Comparison of ENCODE assay signal across 34 cellular contexts in the genomic region with DNA sequence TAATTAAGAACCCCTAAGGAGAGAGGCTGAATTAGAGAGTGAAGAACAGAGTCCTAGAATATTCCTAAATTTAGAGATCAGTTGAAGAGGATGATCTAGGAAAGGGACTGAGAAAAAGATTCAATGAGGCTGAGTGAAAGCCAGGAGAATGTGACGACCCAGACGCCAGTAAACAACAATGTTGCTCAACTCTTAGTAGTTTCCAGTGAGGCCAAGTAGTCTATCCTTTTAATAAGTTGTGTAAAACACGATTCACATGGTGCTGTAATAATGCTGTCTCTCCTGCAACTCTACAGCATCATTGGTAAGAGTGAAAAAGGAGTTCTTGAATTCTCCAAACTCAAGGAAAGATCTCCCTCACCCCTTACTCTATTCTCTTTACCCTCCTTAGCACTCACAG.
"Had no signal": no experiment of that assay in that cellular context is flagged by ENCODE, and none has a peak within 500 bp of the region (broad histone marks: within the 10 kb centered on the region; RNA-seq: fewer than 3 reads in every experiment).

No MANE protein-coding gene starts in this region.

- H3K4me1 Mint-ChIP-seq: activated naive CD8-positive, alpha-beta T cell treated with anti-CD3 and anti-CD28 coated beads, Interleukin-2, amount 50 U/mL, for 24 hours had no signal

- ATAC-seq: activated CD8-positive, alpha-beta T cell treated with anti-CD3 and anti-CD28 coated beads, Interleukin-2, amount 10 ng/mL, durations not matched to agents 7 days and 5 days; activated naive CD8-positive, alpha-beta T cell treated with anti-CD3 and anti-CD28 coated beads, Interleukin-2, amount 50 U/mL, for 24 hours; activated T-cell treated with anti-CD3 and anti-CD28 coated beads, Interleukin-2, amount 50 U/mL, for 4 hours had no signal

- H3K27ac Mint-ChIP-seq: activated CD4-positive, alpha-beta T cell treated with anti-CD3 and anti-CD28 coated beads, Interleukin-2, amount 10 ng/mL, durations not matched to agents 7 days and 5 days; activated CD8-positive, alpha-beta T cell treated with anti-CD3 and anti-CD28 coated beads, Interleukin-2, amount 10 ng/mL, durations not matched to agents 7 days and 5 days; activated naive CD4-positive, alpha-beta T cell treated with anti-CD3 and anti-CD28 coated beads for 36 hours; activated naive CD8-positive, alpha-beta T cell; activated naive CD8-positive, alpha-beta T cell treated with anti-CD3 and anti-CD28 coated beads, Interleukin-2, amount 50 U/mL, for 24 hours; activated T-helper 1 cell treated with anti-CD3 and anti-CD28 coated beads, Interleukin-12 subunit alpha, Interleukin-12 subunit beta, Interleukin-2, Interleukin-4 antibody, amounts not matched to agents 30 ng/mL and 10 ng/mL and 1 ng/mL, durations not matched to agents 14 hours and 24 hours and 36 hours had no signal

- H3K36me3 ChIP-seq: brain microvascular endothelial cell, WERI-Rb-1 had no signal

- DNase-seq: activated CD4-positive, alpha-beta T cell treated with anti-CD3 and anti-CD28 coated beads for 1 hour; activated CD4-positive, alpha-beta T cell treated with anti-CD3 and anti-CD28 coated beads, Interleukin-2, amount 10 ng/mL, durations not matched to agents 7 days and 5 days; activated CD4-positive, alpha-beta T cell treated with anti-CD3 and anti-CD28 coated beads, Interleukin-2, amount 50 U/mL, for 48 hours; activated CD4-positive, CD25-positive, alpha-beta regulatory T cell; activated CD8-positive, alpha-beta memory T cell treated with anti-CD3 and anti-CD28 coated beads, Interleukin-2, amount 50 U/mL, for 4 hours; activated CD8-positive, alpha-beta T cell treated with anti-CD3 and anti-CD28 coated beads, Interleukin-2, amount 10 ng/mL, durations not matched to agents 7 days and 5 days; activated gamma-delta T cell treated with Interleukin-2 at 50 U/mL for 16 hours; activated naive CD4-positive, alpha-beta T cell treated with anti-CD3 and anti-CD28 coated beads for 36 hours; activated naive CD8-positive, alpha-beta T cell treated with anti-CD3 and anti-CD28 coated beads, Interleukin-2, amount 50 U/mL, for 24 hours; activated T-cell treated with anti-CD3 and anti-CD28 coated beads for 4 hours; activated T-cell treated with anti-CD3 and anti-CD28 coated beads, Interleukin-2, amount 50 U/mL, for 4 hours; anterior cingulate cortex; brain microvascular endothelial cell; central memory CD4-positive, alpha-beta T cell; NCI-H1092 treated with DMSO at 0.1 percent for 48 hours; NCI-H1417; NCI-H146; NCI-H187; NCI-H2029 treated with DMSO at 0.1 percent for 48 hours; NCI-H2107; NCI-H2171; NCI-H510A; NCI-H526; NCI-H748 treated with DMSO at 0.1 percent for 48 hours; NK-92 treated with Interleukin-12 subunit alpha and Interleukin-12 subunit beta, amount 100 ng/mL, for 24 hours; PC-9; Right ventricle myocardium superior; SW 1271; T-helper 1 cell; T-helper 2 cell; T-helper 9 cell; WERI-Rb-1 had no signal

- H3K27ac ChIP-seq: brain microvascular endothelial cell, PC-9, WERI-Rb-1 had no signal

- H3K9me3 Mint-ChIP-seq: activated CD4-positive, alpha-beta T cell treated with anti-CD3 and anti-CD28 coated beads, Interleukin-2, amount 10 ng/mL, durations not matched to agents 7 days and 5 days; activated naive CD4-positive, alpha-beta T cell treated with anti-CD3 and anti-CD28 coated beads for 36 hours; activated T-helper 1 cell treated with anti-CD3 and anti-CD28 coated beads, Interleukin-12 subunit alpha, Interleukin-12 subunit beta, Interleukin-2, Interleukin-4 antibody, amounts not matched to agents 30 ng/mL and 10 ng/mL and 1 ng/mL, durations not matched to agents 14 hours and 24 hours and 36 hours had no signal

- H3K4me2 ChIP-seq: PC-9 had no signal

- H3K27me3 ChIP-seq: brain microvascular endothelial cell had no signal

- H3K4me3 Mint-ChIP-seq: activated CD4-positive, alpha-beta T cell treated with anti-CD3 and anti-CD28 coated beads, Interleukin-2, amount 10 ng/mL, durations not matched to agents 7 days and 5 days; activated CD8-positive, alpha-beta T cell treated with anti-CD3 and anti-CD28 coated beads, Interleukin-2, amount 10 ng/mL, durations not matched to agents 7 days and 5 days; activated naive CD4-positive, alpha-beta T cell treated with anti-CD3 and anti-CD28 coated beads for 36 hours; activated naive CD8-positive, alpha-beta T cell; activated naive CD8-positive, alpha-beta T cell treated with anti-CD3 and anti-CD28 coated beads, Interleukin-2, amount 50 U/mL, for 24 hours; activated T-cell treated with anti-CD3 and anti-CD28 coated beads, Interleukin-2, amount 50 U/mL, for 4 hours; activated T-helper 1 cell treated with anti-CD3 and anti-CD28 coated beads, Interleukin-12 subunit alpha, Interleukin-12 subunit beta, Interleukin-2, Interleukin-4 antibody, amounts not matched to agents 30 ng/mL and 10 ng/mL and 1 ng/mL, durations not matched to agents 14 hours and 24 hours and 36 hours had no signal

- H3K27me3 Mint-ChIP-seq: activated CD4-positive, alpha-beta T cell treated with anti-CD3 and anti-CD28 coated beads, Interleukin-2, amount 10 ng/mL, durations not matched to agents 7 days and 5 days; activated naive CD8-positive, alpha-beta T cell; activated naive CD8-positive, alpha-beta T cell treated with anti-CD3 and anti-CD28 coated beads, Interleukin-2, amount 50 U/mL, for 24 hours had no signal

- H3K4me3 ChIP-seq: PC-9 had no signal

- H2AFZ ChIP-seq: PC-9 had no signal
